29 cellular contexts compared by ENCODE assay signal in the genomic region with DNA sequence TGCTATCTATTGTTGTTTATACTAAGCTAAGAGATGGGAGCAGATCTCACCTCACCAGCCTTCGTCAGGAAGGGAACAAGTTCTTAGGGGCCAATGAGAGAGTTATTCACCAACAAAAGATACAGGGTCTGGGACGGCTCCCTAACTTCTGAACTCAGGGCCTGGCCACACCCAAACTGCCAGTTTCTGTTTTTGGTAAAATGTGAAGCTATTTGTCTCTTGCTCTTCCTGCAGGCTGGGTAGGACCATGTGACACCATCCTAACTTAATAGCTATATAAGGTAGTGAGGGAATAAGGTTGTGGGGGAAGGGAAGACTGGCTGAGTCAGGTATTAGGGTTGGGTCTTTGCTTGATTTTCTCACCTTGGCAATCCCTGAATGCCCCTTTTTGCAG.
"Had no signal": no experiment of that assay in that cellular context is flagged by ENCODE, and none has a peak within 500 bp of the region (broad histone marks: within the 10 kb centered on the region; RNA-seq: fewer than 3 reads in every experiment).

No MANE protein-coding gene starts in this region.

- H3K27me3 ChIP-seq: breast epithelium, esophagus squamous epithelium, gastrocnemius medialis, right lobe of liver, thyroid gland had no signal

- H3K27me3 Mint-ChIP-seq: activated B cell treated with CpG ODN at 0.5 μM for 24 hours; activated T-helper 17 cell treated with anti-CD3 and anti-CD28 coated beads, Interleukin-2, amount 50 U/mL, for 72 hours; central memory CD8-positive, alpha-beta T cell; memory B cell; naive B cell had no signal

- H3K4me3 Mint-ChIP-seq: activated B cell treated with CpG ODN at 0.5 μM for 24 hours; activated CD4-positive, alpha-beta T cell treated with anti-CD3 and anti-CD28 coated beads for 36 hours; activated CD8-positive, alpha-beta T cell treated with anti-CD3 and anti-CD28 coated beads for 36 hours; activated naive CD8-positive, alpha-beta T cell treated with anti-CD3 and anti-CD28 coated beads, Interleukin-2, amount 10 ng/mL, durations not matched to agents 7 days and 5 days; activated T-cell treated with anti-CD3 and anti-CD28 coated beads, Interleukin-2, amount 50 U/mL, for 24 hours; activated T-helper 17 cell treated with anti-CD3 and anti-CD28 coated beads, Interleukin-2, amount 50 U/mL, for 72 hours; central memory CD8-positive, alpha-beta T cell; memory B cell; naive B cell; neural crest cell; stimulated activated naive CD8-positive, alpha-beta T cell treated with anti-CD3 and anti-CD28 coated beads, Interleukin-15, Interleukin-2, amounts not matched to agents 100 ng/mL and 50 ng/mL, for 24 hours had no signal

- H3K27ac Mint-ChIP-seq: activated B cell treated with CpG ODN at 0.5 μM for 24 hours; activated CD4-positive, alpha-beta T cell treated with anti-CD3 and anti-CD28 coated beads for 36 hours; activated CD8-positive, alpha-beta T cell treated with anti-CD3 and anti-CD28 coated beads for 36 hours; activated naive CD8-positive, alpha-beta T cell treated with anti-CD3 and anti-CD28 coated beads, Interleukin-2, amount 10 ng/mL, durations not matched to agents 7 days and 5 days; activated T-cell treated with anti-CD3 and anti-CD28 coated beads, Interleukin-2, amount 50 U/mL, for 24 hours; activated T-helper 17 cell treated with anti-CD3 and anti-CD28 coated beads, Interleukin-2, amount 50 U/mL, for 72 hours; memory B cell; stimulated activated naive CD8-positive, alpha-beta T cell treated with anti-CD3 and anti-CD28 coated beads, Interleukin-15, Interleukin-2, amounts not matched to agents 100 ng/mL and 50 ng/mL, for 24 hours had no signal

- H3K36me3 ChIP-seq: breast epithelium, esophagus squamous epithelium, gastrocnemius medialis, right lobe of liver, thyroid gland had no signal

- H3K9me3 Mint-ChIP-seq: activated CD8-positive, alpha-beta T cell treated with anti-CD3 and anti-CD28 coated beads for 36 hours; activated T-cell treated with anti-CD3 and anti-CD28 coated beads, Interleukin-2, amount 50 U/mL, for 24 hours; central memory CD8-positive, alpha-beta T cell; stimulated activated naive CD8-positive, alpha-beta T cell treated with anti-CD3 and anti-CD28 coated beads, Interleukin-15, Interleukin-2, amounts not matched to agents 100 ng/mL and 50 ng/mL, for 24 hours had no signal

- H3K36me3 Mint-ChIP-seq: activated naive CD8-positive, alpha-beta T cell treated with anti-CD3 and anti-CD28 coated beads, Interleukin-2, amount 10 ng/mL, durations not matched to agents 7 days and 5 days; memory B cell had no signal

- FAIRE-seq: colon, endothelial cell of umbilical vein had no signal

- H3K9me3 ChIP-seq: esophagus squamous epithelium, gastrocnemius medialis, right lobe of liver, thyroid gland had no signal

- DNase-seq: activated B cell treated with CpG ODN at 0.5 μM for 24 hours; activated CD4-positive, alpha-beta T cell treated with anti-CD3 and anti-CD28 coated beads for 36 hours; activated CD8-positive, alpha-beta T cell treated with anti-CD3 and anti-CD28 coated beads for 36 hours; activated naive CD4-positive, alpha-beta T cell treated with Interleukin-2 at 50 U/mL for 16 hours; activated naive CD8-positive, alpha-beta T cell treated with anti-CD3 and anti-CD28 coated beads, Interleukin-2, amount 10 ng/mL, durations not matched to agents 7 days and 5 days; activated T-cell treated with anti-CD3 and anti-CD28 coated beads, Interleukin-2, amount 50 U/mL, for 24 hours; amniotic stem cell; effector memory CD4-positive, alpha-beta T cell; esophagus squamous epithelium; gastrocnemius medialis; head of caudate nucleus; islet precursor cell; left cardiac atrium; naive B cell; occipital lobe; right lobe of liver; stimulated activated CD4-positive, alpha-beta T cell treated with anti-CD3 and anti-CD28 coated beads, Interleukin-1b, Interleukin-23, amount 100 ng/mL, for 48 hours; substantia nigra; T-helper 9 cell; thyroid gland had no signal

- H3K4me1 ChIP-seq: breast epithelium, esophagus squamous epithelium, gastrocnemius medialis, right lobe of liver, thyroid gland had no signal

- H3K27ac ChIP-seq: breast epithelium, esophagus squamous epithelium, gastrocnemius medialis, right lobe of liver, skin epidermis, thyroid gland had no signal

- H3K4me1 Mint-ChIP-seq: activated B cell treated with CpG ODN at 0.5 μM for 24 hours; activated CD4-positive, alpha-beta T cell treated with anti-CD3 and anti-CD28 coated beads for 36 hours; activated T-helper 17 cell treated with anti-CD3 and anti-CD28 coated beads, Interleukin-2, amount 50 U/mL, for 72 hours; central memory CD8-positive, alpha-beta T cell; memory B cell; naive B cell had no signal

- H3K4me3 ChIP-seq: breast epithelium, esophagus squamous epithelium, gastrocnemius medialis, right lobe of liver, skin epidermis, thyroid gland had no signal
